9 cellular contexts compared by ENCODE assay signal in the genomic region with DNA sequence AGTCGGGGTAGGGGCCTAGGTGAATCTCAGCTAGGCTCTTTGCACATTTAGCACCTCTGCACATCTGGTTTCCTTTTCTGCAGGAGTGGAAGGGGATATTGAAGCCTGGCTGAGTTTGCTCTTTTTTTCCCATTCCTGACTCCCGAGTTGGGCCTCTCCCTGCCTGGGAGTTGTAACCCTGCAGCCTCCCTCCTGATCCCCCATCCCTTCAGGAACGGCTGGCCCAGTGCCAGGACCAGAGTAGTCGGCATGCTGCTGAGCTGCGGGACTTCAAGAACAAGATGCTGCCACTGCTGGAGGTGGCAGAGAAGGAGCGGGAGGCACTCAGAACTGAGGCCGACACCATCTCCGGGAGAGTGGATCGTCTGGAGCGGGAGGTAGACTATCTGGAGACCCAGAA. TPM values are rescaled to one million over a fixed set of nuclear protein-coding genes. Genes with fewer than 3 reads are reported as not detected.
DNase-seq lines count a peak whose midpoint lies in the region; ATAC-seq and TF ChIP-seq lines count a peak whose summit lies in the region.
"Had no signal": no experiment of that assay in that cellular context is flagged by ENCODE, and none has a peak within 500 bp of the region (broad histone marks: within the 10 kb centered on the region; RNA-seq: fewer than 3 reads in every experiment).

No MANE protein-coding gene starts in this region.

- H3K27ac Mint-ChIP-seq in neural progenitor cell = peak overlapping the region; percentile 96
- no peak overlapping the region for H3K27ac Mint-ChIP-seq in activated CD4-positive, alpha-beta memory T cell treated with anti-CD3 and anti-CD28 coated beads for 36 hours

- BruUV-seq in IMR-90 (replicated peaks; lab: Mats Ljungman, UMichigan) = no TSS peak

- H3K36me3 ChIP-seq in ACC112 (ENCODE audit: insufficient read depth, low read length) = no peaks in the 10 kb centered on the region
- peaks cover 2% of the 10 kb centered on the region; the same call in 1 of the 2 replicates for H3K36me3 ChIP-seq in IMR-90 (ENCODE audit: control insufficient read depth, insufficient read depth, low read length)
- H3K36me3 ChIP-seq in neural progenitor cell = no peaks in the 10 kb centered on the region

- peak overlapping the region; percentile 78; the same call in 1 of the 2 replicates for H3K56ac ChIP-seq in IMR-90 (ENCODE audit: extremely low read depth, insufficient read depth, low read length)

- peak overlapping the region; percentile 61 for H3K18ac ChIP-seq in IMR-90 (ENCODE audit: low read depth, low read length)

- H3K27me3 Mint-ChIP-seq in neural progenitor cell (ENCODE audit: insufficient read depth, low read depth) = peaks cover 3% of the 10 kb centered on the region
- H3K27me3 Mint-ChIP-seq in activated CD4-positive, alpha-beta memory T cell treated with anti-CD3 and anti-CD28 coated beads for 36 hours = no peaks in the 10 kb centered on the region

- H4K20me1 ChIP-seq in IMR-90 (ENCODE audit: insufficient read depth, low read length) = no peaks in the 10 kb centered on the region
- peaks cover 18% of the 10 kb centered on the region for H4K20me1 ChIP-seq in neural progenitor cell (ENCODE audit: low read depth)

- no peaks in the 10 kb centered on the region for H3K9me3 ChIP-seq in IMR-90 (ENCODE audit: control insufficient read depth, insufficient read depth, low read length)
- no peaks in the 10 kb centered on the region for H3K9me3 ChIP-seq in neural progenitor cell (ENCODE audit: low read depth)

- peaks cover 0 to 35% of the 10 kb centered on the region in 2 experiments; a peak in 2 of 4 replicates for H3K79me1 ChIP-seq in IMR-90 (ENCODE audit: low read depth in 1 of 2, low read length in 2 of 2)

- H3K27me3 ChIP-seq in ACC112 (ENCODE audit: insufficient read depth, low read length) (no peaks in the 10 kb centered on the region), IMR-90 (ENCODE audit: control insufficient read depth, insufficient read depth, low read length) (no peaks in the 10 kb centered on the region), neural progenitor cell (no peaks in the 10 kb centered on the region)

- peak overlapping the region; percentile 24; the same call in 2 of the 3 replicates for H2BK15ac ChIP-seq in IMR-90 (ENCODE audit: low read depth, low read length)

- H3K4me1 ChIP-seq in ACC112 (ENCODE audit: control insufficient read depth, insufficient read depth, low read length, unreplicated experiment) = peaks cover 66% of the 10 kb centered on the region
- peaks cover 27% of the 10 kb centered on the region for H3K4me1 ChIP-seq in IMR-90 (ENCODE audit: control insufficient read depth, insufficient read depth, low read length)
- H3K4me1 ChIP-seq in neural progenitor cell = peaks cover 60% of the 10 kb centered on the region

- peaks cover 81% of the 10 kb centered on the region for H3K4me1 Mint-ChIP-seq in neural progenitor cell
- H3K4me1 Mint-ChIP-seq in activated CD4-positive, alpha-beta memory T cell treated with anti-CD3 and anti-CD28 coated beads for 36 hours (ENCODE audit: low read depth) = peaks cover 28% of the 10 kb centered on the region

- H3K4me3 ChIP-seq in ACC112 (ENCODE audit: low read depth, low read length) (peak overlapping the region; percentile 71), IMR-90 (ENCODE audit: insufficient read depth, low read depth, low read length) (peak overlapping the region; percentile 43), neural progenitor cell (no peak overlapping the region)

- no peaks in the 10 kb centered on the region for H3K9me3 Mint-ChIP-seq in neural progenitor cell
- H3K9me3 Mint-ChIP-seq in activated CD4-positive, alpha-beta memory T cell treated with anti-CD3 and anti-CD28 coated beads for 36 hours = no peaks in the 10 kb centered on the region

- peak overlapping the region; percentile 75 for H2BK20ac ChIP-seq in IMR-90 (ENCODE audit: low read depth, low read length)

- peak overlapping the region; percentile 85 for H2AK9ac ChIP-seq in IMR-90 (replicated peaks; ENCODE audit: low read depth, low read length, poor library complexity)

- intact Hi-C loops in IMR-90 (cut with micrococcal nuclease) = no loop called here
- intact Hi-C loops in activated CD4-positive, alpha-beta memory T cell treated with anti-CD3 and anti-CD28 coated beads for 36 hours (cut with micrococcal nuclease) = no loop called here

- peaks cover 5% of the 10 kb centered on the region for H3K36me3 Mint-ChIP-seq in neural progenitor cell
- peaks cover 9% of the 10 kb centered on the region for H3K36me3 Mint-ChIP-seq in activated CD4-positive, alpha-beta memory T cell treated with anti-CD3 and anti-CD28 coated beads for 36 hours

- H3K4ac ChIP-seq in IMR-90 (ENCODE audit: low read depth, low read length) = peak overlapping the region; percentile 91

- in situ Hi-C loops in IMR-90 (cut with MboI; ENCODE audit: low sequenced_read_pairs) = loop anchor here (5.0 kb wide), 1 partner anchor 302 kb away; no protein-coding TSS in a partner anchor

- peak overlapping the region; percentile 74 for H4K5ac ChIP-seq in IMR-90 (ENCODE audit: low read depth, low read length)

- peak overlapping the region; percentile 37 to 61; a peak in 3 of 4 replicates for H4K8ac ChIP-seq in IMR-90 (ENCODE audit: low read depth in 2 of 2, low read length in 2 of 2)

- H3K79me2 ChIP-seq in ACC112 (ENCODE audit: control insufficient read depth, insufficient read depth, low read length, unreplicated experiment) (no peaks in the 10 kb centered on the region), neural progenitor cell (ENCODE audit: low read depth) (peaks cover 19% of the 10 kb centered on the region)

- H3K9me1 ChIP-seq in IMR-90 (ENCODE audit: insufficient read depth, low read length) = peaks cover 17% of the 10 kb centered on the region

- H2AFZ ChIP-seq in ACC112 (ENCODE audit: low read length, unreplicated experiment) = no peak overlapping the region
- peak overlapping the region; percentile 76 for H2AFZ ChIP-seq in IMR-90 (replicated peaks; ENCODE audit: low read length, poor library complexity)
- no peak overlapping the region for H2AFZ ChIP-seq in neural progenitor cell (replicated peaks)

- H2AK5ac ChIP-seq in IMR-90 (ENCODE audit: low read depth, low read length) = peak overlapping the region; percentile 62; the same call in 1 of the 2 replicates

- DNase-seq in IMR-90 (peak; percentile 46), fibroblast of gingiva (ENCODE audit: low read depth) (peak; percentile 33), neural progenitor cell (ENCODE audit: low spot score) (no peak), NCI-H748 treated with DMSO at 0.1 percent for 48 hours (lab: John Stamatoyannopoulos, UW) (no peak), SIG-M5 (lab: John Stamatoyannopoulos, UW) (no peak), erythroblast (lab: John Stamatoyannopoulos, UW) (no peak)
- no peak for DNase-seq in activated CD4-positive, alpha-beta memory T cell treated with anti-CD3 and anti-CD28 coated beads for 36 hours
- DNase-seq: stimulated activated CD4-positive, alpha-beta T cell treated with anti-CD3 and anti-CD28 coated beads, Interleukin-4, amount 100 ng/mL, for 4 hours had no signal

- H2BK120ac ChIP-seq in IMR-90 (ENCODE audit: low read depth, low read length) = peak overlapping the region; percentile 95

- no peak for ATAC-seq in IMR-90 (ENCODE audit: low read depth)

- no peak overlapping the region for H3K27ac ChIP-seq in ACC112 (ENCODE audit: low read depth, low read length)
- H3K27ac ChIP-seq in IMR-90 (ENCODE audit: insufficient read depth, low read length) = peak overlapping the region; percentile 94; the same call in 1 of the 2 replicates
- H3K27ac ChIP-seq in neural progenitor cell = no peak overlapping the region

- POLR2A ChIA-PET in IMR-90 (lab: Charles Lee; ENCODE audit: unreplicated experiment) = no interaction called here
- POLR2A ChIA-PET in activated CD4-positive, alpha-beta memory T cell treated with anti-CD3 and anti-CD28 coated beads for 36 hours (lab: Charles Lee) = no interaction called here

- peak overlapping the region; percentile 52 for H3K23ac ChIP-seq in IMR-90 (ENCODE audit: low read depth, low read length)

- H3K14ac ChIP-seq in IMR-90 (replicated peaks; ENCODE audit: low read depth, low read length) = peak overlapping the region; percentile 89

- dilution Hi-C loops in IMR-90 (cut with HindIII; ENCODE audit: low sequenced_read_pairs, unreplicated experiment) = no loop called here

- H3K4me2 ChIP-seq in IMR-90 (ENCODE audit: low read depth, low read length) (peak overlapping the region; percentile 85), neural progenitor cell (peak overlapping the region; percentile 57)

- TF ChIP-seq CTCF in IMR-90 (conservative IDR thresholded peaks at IDR 0.05; ENCODE audit: low read depth, low read length) = no peak
- TF ChIP-seq CTCF in neural progenitor cell (IDR thresholded peaks at IDR 0.05) = no peak

- no peak overlapping the region for H3K4me3 Mint-ChIP-seq in neural progenitor cell
- no peak overlapping the region for H3K4me3 Mint-ChIP-seq in activated CD4-positive, alpha-beta memory T cell treated with anti-CD3 and anti-CD28 coated beads for 36 hours

- peak overlapping the region; percentile 79 for H2BK5ac ChIP-seq in IMR-90 (ENCODE audit: low read depth, low read length, poor library complexity, severe bottlenecking)

- H3K9ac ChIP-seq in IMR-90 (ENCODE audit: low read depth, low read length) = peak overlapping the region; percentile 80
- no peak overlapping the region for H3K9ac ChIP-seq in neural progenitor cell

- peak overlapping the region; percentile 90 for H4K91ac ChIP-seq in IMR-90 (ENCODE audit: insufficient read depth, low read depth, low read length)

- CTCF ChIA-PET in IMR-90 (lab: Yijun Ruan, JAX) = interaction anchor here (1.1 to 3.8 kb wide), 2 partner anchors 303 to 1132 kb away, joined by 3 to 23 read pairs; no protein-coding TSS in a partner anchor
- CTCF ChIA-PET in activated CD4-positive, alpha-beta memory T cell treated with anti-CD3 and anti-CD28 coated beads for 36 hours (lab: Charles Lee) = interaction anchor here (7.2 kb wide), 1 partner anchor 302 kb away, joined by 92 read pairs; no protein-coding TSS in a partner anchor

- WGBS in IMR-90 (ENCODE audit: extremely low coverage in 2 of 2, insufficient read length in 1 of 2), 2 experiments = no CpG with 5 or more reads among the region's 10 CpGs

- TF ChIP-seq POLR2A in IMR-90 (IDR thresholded peaks at IDR 0.05; ENCODE audit: low read depth, low read length) (no peak), erythroblast (IDR thresholded peaks at IDR 0.05; ENCODE audit: low read length) (no peak)

- H3F3A ChIP-seq in neural progenitor cell (ENCODE audit: low read depth) = peaks cover 52% of the 10 kb centered on the region

- TF ChIP-seq RAD21 in IMR-90 (IDR thresholded peaks at IDR 0.05; ENCODE audit: low read length) = no peak

RNA-seq across cellular contexts. Expression of a gene that starts 0.8 kb away (rescaled TPM):
- 37.8 and 40.9 TPM in 2 replicates for total RNA-seq in IMR-90 (2012; rRNA removed)
- 66.6 and 71.3 TPM in 2 replicates for polyA plus RNA-seq in IMR-90 (2012; rRNA removed)
- polyA plus RNA-seq in IMR-90 (2012; cell fraction: cytosol; rRNA removed) = 58.3 and 69.7 TPM in 2 replicates
- 25.9 and 31.7 TPM in 2 replicates for polyA plus RNA-seq in IMR-90 (2012; cell fraction: nucleus; rRNA removed; ENCODE audit: low replicate concordance)
- 13.4 and 19.3 TPM in 2 replicates for total RNA-seq in neural progenitor cell (ENCODE audit: low replicate concordance)
- total RNA-seq in activated CD4-positive, alpha-beta memory T cell treated with anti-CD3 and anti-CD28 coated beads for 36 hours = under 1 TPM in 1 of 2 experiments, not detected in 1; 0.21 TPM

RNA-seq across cellular contexts. Expression of a gene that starts 51.0 kb away (rescaled TPM):
- total RNA-seq in IMR-90 (2012; rRNA removed) (25.3 and 33.9 TPM in 2 replicates), neural progenitor cell (ENCODE audit: low replicate concordance) (37.1 and 41.3 TPM in 2 replicates)
- 15.1 and 15.3 TPM in 2 replicates for polyA plus RNA-seq in IMR-90 (2012; rRNA removed)
- polyA plus RNA-seq in IMR-90 (2012; cell fraction: cytosol; rRNA removed) = 3.0 and 9.2 TPM in 2 replicates
- 17.7 and 21.3 TPM in 2 replicates for polyA plus RNA-seq in IMR-90 (2012; cell fraction: nucleus; rRNA removed; ENCODE audit: low replicate concordance)
- 10 to 100 TPM; 55.3 to 55.7 TPM for total RNA-seq in activated CD4-positive, alpha-beta memory T cell treated with anti-CD3 and anti-CD28 coated beads for 36 hours

Comparison
In these comparisons a context has a peak if more than half of its experiments do, and no peak if none do; other contexts are left out.
1. DNase-seq: peak in IMR-90 (single experiment) and fibroblast of gingiva (single experiment); none in neural progenitor cell (single experiment), NCI-H748 treated with DMSO at 0.1 percent for 48 hours (single experiment), SIG-M5 (single experiment), erythroblast (0 of 2) and activated CD4-positive, alpha-beta memory T cell treated with anti-CD3 and anti-CD28 coated beads for 36 hours (single experiment).
2. RNA of a gene that starts 0.8 kb away (total RNA-seq): 37.8 to 40.9 TPM in IMR-90 and 13.4 to 19.3 TPM in neural progenitor cell; 0.21 TPM in activated CD4-positive, alpha-beta memory T cell treated with anti-CD3 and anti-CD28 coated beads for 36 hours; every median in the first group is over 10 times any median in the second.